ENCODE assay signal across 8 cellular contexts in genomic region chr5:107388111-107388861, GRCh38.
DNase-seq lines count a peak whose midpoint lies in the region; ATAC-seq lines count a peak whose summit lies in the region.

No MANE protein-coding gene starts in this region.

- in situ Hi-C loops in SK-MEL-5 (cut with HindIII; ENCODE audit: low pct_unique_long_range_greater_than_20kb, low sequenced_read_pairs): no loop called here

- peak; percentile 41 for ATAC-seq in GM18909 (IDR thresholded peaks at IDR 0.05; ENCODE audit: poor library complexity, unreplicated experiment)
- peak; percentile 40 for ATAC-seq in HG03196 (IDR thresholded peaks at IDR 0.05; ENCODE audit: unreplicated experiment)
- no peak for ATAC-seq in GM19328 (IDR thresholded peaks at IDR 0.05; ENCODE audit: unreplicated experiment)

- DNase-seq in AML-193 (lab: John Stamatoyannopoulos, UW): peak; percentile 20
- peak; percentile 65 for DNase-seq in SK-MEL-5 (ENCODE audit: low read depth, low spot score)
- peak; percentile 78 for DNase-seq in glomerular visceral epithelial cell (ENCODE audit: extremely low spot score)
- no peak for DNase-seq in middle frontal gyrus (ENCODE audit: extremely low spot score, low spot score)
- DNase-seq in NCI-H187 treated with DMSO at 0.1 percent for 48 hours (lab: John Stamatoyannopoulos, UW): no peak

Comparison
In these comparisons a context has a peak if more than half of its experiments do, and no peak if none do; other contexts are left out.
1. DNase-seq: peak in AML-193 (2 of 2), SK-MEL-5 (single experiment) and glomerular visceral epithelial cell (single experiment); none in middle frontal gyrus (single experiment) and NCI-H187 treated with DMSO at 0.1 percent for 48 hours (single experiment).